19 cellular contexts compared by ENCODE assay signal in genomic region chr13:109314101-109314500, GRCh38.
DNase-seq lines count a peak whose midpoint lies in the region; FAIRE-seq and TF ChIP-seq lines count a peak whose summit lies in the region.
"Had no signal": no experiment of that assay in that cellular context is flagged by ENCODE, and none has a peak within 500 bp of the region (broad histone marks: within the 10 kb centered on the region; RNA-seq: fewer than 3 reads in every experiment).

No MANE protein-coding gene starts in this region.

- TF ChIP-seq EP300 in Ishikawa (IDR thresholded peaks at IDR 0.05; ENCODE audit: borderline replicate concordance): no peak

- no peaks in the 10 kb centered on the region for H3K4me1 ChIP-seq in mesendoderm (ENCODE audit: control insufficient read depth, low read depth, low read length)
- H3K4me1 ChIP-seq: BE2C, HAP-1 had no signal

- H3K79me2 ChIP-seq in mesendoderm (ENCODE audit: control insufficient read depth, insufficient read depth, low read length): no peaks in the 10 kb centered on the region

- TF ChIP-seq CTCF in choroid plexus epithelial cell (conservative IDR thresholded peaks at IDR 0.05; ENCODE audit: low read depth, low read length) (no peak), progenitor cell of endocrine pancreas (IDR thresholded peaks at IDR 0.05; ENCODE audit: unreplicated experiment) (no peak)

- H3K23ac ChIP-seq in mesendoderm (ENCODE audit: low read length): no peak overlapping the region

- H3K4me3 Mint-ChIP-seq in progenitor cell of endocrine pancreas (ENCODE audit: low read depth): no peak overlapping the region
- H3K4me3 Mint-ChIP-seq: CD4-positive, alpha-beta memory T cell had no signal

- no peaks in the 10 kb centered on the region for H3K27me3 ChIP-seq in mesendoderm (ENCODE audit: insufficient read depth, low read length, poor library complexity)
- H3K27me3 ChIP-seq: BE2C had no signal

- H3K9ac ChIP-seq in mesendoderm (ENCODE audit: low read length): no peak overlapping the region

- no peak overlapping the region for H2BK120ac ChIP-seq in mesendoderm (ENCODE audit: low read depth, low read length)

- H4K8ac ChIP-seq in mesendoderm (ENCODE audit: low read depth, low read length): no peak overlapping the region

- peak overlapping the region; percentile 21 for H3K27ac Mint-ChIP-seq in progenitor cell of endocrine pancreas

- no peak overlapping the region for H4K5ac ChIP-seq in mesendoderm (ENCODE audit: low read length)

- no peak overlapping the region for H3K4ac ChIP-seq in mesendoderm (ENCODE audit: low read depth, low read length)

- TF ChIP-seq RAD21 in Ishikawa (IDR thresholded peaks at IDR 0.05; ENCODE audit: low read depth): no peak

- no peak overlapping the region for H3K4me3 ChIP-seq in choroid plexus epithelial cell (ENCODE audit: low read depth, low read length)
- H3K4me3 ChIP-seq in mesendoderm (ENCODE audit: low read length): no peak overlapping the region
- H3K4me3 ChIP-seq: A549, HAP-1 had no signal

- no peak for TF ChIP-seq POLR2A in H54 (IDR thresholded peaks at IDR 0.05; ENCODE audit: low read depth, low read length)

- H2BK15ac ChIP-seq in mesendoderm (replicated peaks; ENCODE audit: low read depth): no peak overlapping the region

- H3K4me1 Mint-ChIP-seq in progenitor cell of endocrine pancreas (ENCODE audit: low read depth): peaks cover 18% of the 10 kb centered on the region
- H3K4me1 Mint-ChIP-seq: CD4-positive, alpha-beta memory T cell had no signal

- H3K36me3 Mint-ChIP-seq in progenitor cell of endocrine pancreas (ENCODE audit: insufficient read depth): peaks cover 1% of the 10 kb centered on the region
- H3K36me3 Mint-ChIP-seq: CD4-positive, alpha-beta memory T cell had no signal

- no peak overlapping the region for H2BK5ac ChIP-seq in mesendoderm (ENCODE audit: low read length)

- intact Hi-C loops in posterior cingulate gyrus (cut with DNase I): no loop called here

- H3K9me3 Mint-ChIP-seq in progenitor cell of endocrine pancreas (ENCODE audit: low read depth): peaks cover 10% of the 10 kb centered on the region

- peaks cover 2% of the 10 kb centered on the region for H3K27me3 Mint-ChIP-seq in progenitor cell of endocrine pancreas

- no peak overlapping the region for H3K4me2 ChIP-seq in mesendoderm (ENCODE audit: low read length)
- H3K4me2 ChIP-seq: A549 had no signal

- DNase-seq in H54 (ENCODE audit: insufficient read length, low spot score) (no peak), choroid plexus epithelial cell (ENCODE audit: low read depth) (peak; percentile 7), progenitor cell of endocrine pancreas (ENCODE audit: low spot score, unreplicated experiment) (no peak), mesendoderm (no peak), posterior cingulate gyrus (no peak), SHP77 (lab: John Stamatoyannopoulos, UW) (no peak)
- DNase-seq: BE2C; CD4-positive, alpha-beta memory T cell; DMS153; DND-41; GDM1; GOT3 had no signal

- H3K79me1 ChIP-seq in mesendoderm (ENCODE audit: low read length): no peaks in the 10 kb centered on the region

- peak; percentile 70 for FAIRE-seq in H54 (lab: Jason Lieb, UNC)
- FAIRE-seq: A549, GM12892, HepG2, HTR-8/SVneo had no signal

- H2AK5ac ChIP-seq in mesendoderm (ENCODE audit: low read length): no peak overlapping the region

- H3K56ac ChIP-seq in mesendoderm (ENCODE audit: low read length): no peak overlapping the region

- no peaks in the 10 kb centered on the region for H3K36me3 ChIP-seq in mesendoderm (ENCODE audit: control insufficient read depth, insufficient read depth, low read length)
- H3K36me3 ChIP-seq: BE2C, HAP-1 had no signal

- no peak overlapping the region for H3K27ac ChIP-seq in mesendoderm (ENCODE audit: low read depth, low read length)
- H3K27ac ChIP-seq: A549, C4-2B had no signal

- WGBS in mesendoderm (ENCODE audit: extremely low coverage, insufficient coverage, low lambda C conversion rate): no CpG with 5 or more reads among the region's 5 CpGs

- H3K18ac ChIP-seq in mesendoderm (ENCODE audit: low read length): no peak overlapping the region

TF ChIP-seq in Ishikawa, 13 proteins besides CTCF, POLR2A, EP300 and RAD21:
- TF ChIP-seq CEBPB (IDR thresholded peaks at IDR 0.05) (no peak), ZBTB7A (IDR thresholded peaks at IDR 0.05; ENCODE audit: low read depth) (no peak), CREB1 (IDR thresholded peaks at IDR 0.05; ENCODE audit: low read depth) (no peak), NFIC (IDR thresholded peaks at IDR 0.05) (no peak), USF1 (IDR thresholded peaks at IDR 0.05) (peak; percentile 44)
- TF ChIP-seq, protein P1, sequence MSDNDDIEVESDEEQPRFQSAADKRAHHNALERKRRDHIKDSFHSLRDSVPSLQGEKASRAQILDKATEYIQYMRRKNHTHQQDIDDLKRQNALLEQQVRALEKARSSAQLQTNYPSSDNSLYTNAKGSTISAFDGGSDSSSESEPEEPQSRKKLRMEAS (IDR thresholded peaks at IDR 0.05): peak; percentile 57; the same call in 1 of the 2 replicates
